8 cellular contexts compared by ENCODE assay signal in the genomic region with DNA sequence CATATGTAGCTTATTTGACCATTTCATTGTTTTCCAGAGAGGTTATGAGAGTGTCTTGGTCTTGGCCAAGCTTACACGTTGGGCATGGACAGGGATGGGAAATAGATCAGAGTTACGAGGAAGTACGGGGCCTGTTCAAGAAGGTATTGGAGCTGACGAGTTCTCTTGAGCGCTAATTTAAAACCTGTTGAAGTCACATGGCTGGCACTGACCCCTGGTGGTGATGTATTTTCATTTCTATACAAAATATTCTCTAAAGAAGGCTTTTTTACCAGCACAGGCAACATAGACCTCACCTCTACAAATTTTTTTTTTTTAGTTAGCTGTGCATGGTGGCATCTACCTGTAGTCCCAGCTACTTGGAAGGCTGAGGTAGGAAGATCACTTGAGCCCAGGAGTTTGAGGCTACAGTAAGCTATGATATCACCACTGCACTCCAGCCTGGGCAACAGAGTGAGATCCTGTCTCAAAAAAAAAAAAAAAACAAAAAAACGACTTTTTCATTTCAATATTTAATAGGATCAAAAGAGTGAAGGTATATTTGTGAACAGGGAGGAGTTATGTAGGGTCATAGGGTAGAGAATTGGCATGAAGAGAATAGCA. TPM values are rescaled to one million over a fixed set of nuclear protein-coding genes. Genes with fewer than 3 reads are reported as not detected.
A peak's percentile ranks its signal among the peaks of the same experiment; 100 is the strongest.
DNase-seq lines count a peak whose midpoint lies in the region; ATAC-seq and TF ChIP-seq lines count a peak whose summit lies in the region.

No MANE protein-coding gene starts in this region.

- no peaks in the 10 kb centered on the region for H3K27me3 Mint-ChIP-seq in activated CD8-positive, alpha-beta T cell treated with anti-CD3 and anti-CD28 coated beads, Interleukin-2, amount 10 ng/mL, durations not matched to agents 7 days and 5 days (ENCODE audit: low read depth)
- no peaks in the 10 kb centered on the region for H3K27me3 Mint-ChIP-seq in endothelial cell (ENCODE audit: unreplicated experiment)
- no peaks in the 10 kb centered on the region for H3K27me3 Mint-ChIP-seq in naive B cell

- CTCF ChIA-PET in activated CD8-positive, alpha-beta T cell treated with anti-CD3 and anti-CD28 coated beads, Interleukin-2, amount 10 ng/mL, durations not matched to agents 7 days and 5 days (lab: Charles Lee) = interaction anchor here (0.7 to 3.6 kb wide), 30 partner anchors 9 to 1074 kb away, joined by 3 to 61 read pairs (median 4); a partner anchor contains a TSS

- H3K9me3 ChIP-seq in tibial nerve = no peaks in the 10 kb centered on the region

- peak overlapping the region; percentile 5 for H3K27ac Mint-ChIP-seq in activated CD8-positive, alpha-beta T cell treated with anti-CD3 and anti-CD28 coated beads, Interleukin-2, amount 10 ng/mL, durations not matched to agents 7 days and 5 days
- H3K27ac Mint-ChIP-seq in endothelial cell (ENCODE audit: unreplicated experiment) (no peak overlapping the region), naive B cell (peak overlapping the region in 3 of 6 donors; percentile 2 to 49 (median 3))

- TF ChIP-seq EP300 in tibial nerve (IDR thresholded peaks at IDR 0.05) = no peak

- peak; percentile 75 for TF ChIP-seq CTCF in endothelial cell (IDR thresholded peaks at IDR 0.05; ENCODE audit: unreplicated experiment)
- peak in 4 of 5 experiments; percentile 39 to 74 (median 54) for TF ChIP-seq CTCF in tibial nerve (IDR thresholded peaks at IDR 0.05)

- H3K36me3 ChIP-seq in tibial nerve = peaks cover 0 to 57% (median 5%) of the 10 kb centered on the region in 3 donors

- H3K4me1 Mint-ChIP-seq in activated CD8-positive, alpha-beta T cell treated with anti-CD3 and anti-CD28 coated beads, Interleukin-2, amount 10 ng/mL, durations not matched to agents 7 days and 5 days (ENCODE audit: low read depth) = peaks cover 50% of the 10 kb centered on the region
- H3K4me1 Mint-ChIP-seq in endothelial cell (ENCODE audit: unreplicated experiment) (no peaks in the 10 kb centered on the region), naive B cell (peaks cover 9 to 12% (median 11%) of the 10 kb centered on the region in 3 donors)

- POLR2A ChIA-PET in activated CD8-positive, alpha-beta T cell treated with anti-CD3 and anti-CD28 coated beads, Interleukin-2, amount 10 ng/mL, durations not matched to agents 7 days and 5 days (lab: Charles Lee) = interaction anchor here (13.2 kb wide), 1 partner anchor 18 kb away, joined by 315 read pairs; a partner anchor contains a TSS

- ATAC-seq in GM21619 (IDR thresholded peaks at IDR 0.05; ENCODE audit: unreplicated experiment) (peak; percentile 56), naive B cell (ENCODE audit: low read depth in 2 of 2) (peak; percentile 55 to 82), GM19035 (IDR thresholded peaks at IDR 0.05; ENCODE audit: unreplicated experiment) (no peak)
- ATAC-seq in activated CD8-positive, alpha-beta T cell treated with anti-CD3 and anti-CD28 coated beads, Interleukin-2, amount 10 ng/mL, durations not matched to agents 7 days and 5 days = peak; percentile 43

- H3K27ac ChIP-seq in tibial nerve = no peak overlapping the region

- DNase-seq in COR-L47 (lab: John Stamatoyannopoulos, UW) (peak; percentile 63), NCI-H345 treated with DMSO at 0.1 percent for 48 hours (lab: John Stamatoyannopoulos, UW; ENCODE audit: unreplicated experiment) (peak; percentile 12), endothelial cell (ENCODE audit: low spot score) (peak; percentile 52), naive B cell (peak; percentile 61), tibial nerve (ENCODE audit: low spot score in 2 of 2) (peak; percentile 33 to 74)
- DNase-seq in activated CD8-positive, alpha-beta T cell treated with anti-CD3 and anti-CD28 coated beads, Interleukin-2, amount 10 ng/mL, durations not matched to agents 7 days and 5 days = peak; percentile 72

- no peaks in the 10 kb centered on the region for H3K9me3 Mint-ChIP-seq in activated CD8-positive, alpha-beta T cell treated with anti-CD3 and anti-CD28 coated beads, Interleukin-2, amount 10 ng/mL, durations not matched to agents 7 days and 5 days (ENCODE audit: insufficient read depth)
- H3K9me3 Mint-ChIP-seq in endothelial cell (ENCODE audit: unreplicated experiment) (no peaks in the 10 kb centered on the region), naive B cell (no peaks in the 10 kb centered on the region)

- H3K4me1 ChIP-seq in tibial nerve = peaks cover 0 to 5% (median 0%) of the 10 kb centered on the region in 4 donors

- H3K4me3 ChIP-seq in tibial nerve = no peak overlapping the region

- WGBS in tibial nerve, 2 donors = 25 to 30% methylated on average over 6 of the region's 6 CpGs

- H3K36me3 Mint-ChIP-seq in activated CD8-positive, alpha-beta T cell treated with anti-CD3 and anti-CD28 coated beads, Interleukin-2, amount 10 ng/mL, durations not matched to agents 7 days and 5 days (ENCODE audit: low read depth) = peaks cover 73% of the 10 kb centered on the region
- H3K36me3 Mint-ChIP-seq in endothelial cell (ENCODE audit: low read depth, unreplicated experiment) = peaks cover 3% of the 10 kb centered on the region
- H3K36me3 Mint-ChIP-seq in naive B cell = peaks cover 0 to 3% of the 10 kb centered on the region in 2 donors

- no peak for TF ChIP-seq POLR2A in tibial nerve (IDR thresholded peaks at IDR 0.05)

- no peak overlapping the region for H3K4me3 Mint-ChIP-seq in activated CD8-positive, alpha-beta T cell treated with anti-CD3 and anti-CD28 coated beads, Interleukin-2, amount 10 ng/mL, durations not matched to agents 7 days and 5 days
- H3K4me3 Mint-ChIP-seq in endothelial cell (ENCODE audit: unreplicated experiment) (no peak overlapping the region), naive B cell (no peak overlapping the region)

- no peaks in the 10 kb centered on the region for H3K27me3 ChIP-seq in tibial nerve

RNA-seq across cellular contexts. Expression of a gene that starts 19.6 kb away (rescaled TPM):
- total RNA-seq in activated CD8-positive, alpha-beta T cell treated with anti-CD3 and anti-CD28 coated beads, Interleukin-2, amount 10 ng/mL, durations not matched to agents 7 days and 5 days = 100 to 1,000 TPM; 161 to 164 TPM
- total RNA-seq in endothelial cell (ENCODE audit: unreplicated experiment) (88.3 TPM), tibial nerve (100 to 1,000 TPM in 2 of 4 donors, 10 to 100 TPM in 2; 80.8 to 137 (median 103) TPM)
- polyA plus RNA-seq in naive B cell (ENCODE audit: low read depth in 6 of 6) = 100 to 1,000 TPM in 5 of 6 donors, 10 to 100 TPM in 1; 94.3 to 152 (median 115) TPM

Comparison
In these comparisons a context has a peak if more than half of its experiments do, and no peak if none do; other contexts are left out.
1. DNase-seq: peak in every context shown above with its lines; median percentile 72 in activated CD8-positive, alpha-beta T cell treated with anti-CD3 and anti-CD28 coated beads, Interleukin-2, amount 10 ng/mL, durations not matched to agents 7 days and 5 days; 63 in COR-L47; 61 in naive B cell; 54 in tibial nerve; 52 in endothelial cell; 12 in NCI-H345 treated with DMSO at 0.1 percent for 48 hours.